ENCODE assay signal across 10 cellular contexts in the genomic region with DNA sequence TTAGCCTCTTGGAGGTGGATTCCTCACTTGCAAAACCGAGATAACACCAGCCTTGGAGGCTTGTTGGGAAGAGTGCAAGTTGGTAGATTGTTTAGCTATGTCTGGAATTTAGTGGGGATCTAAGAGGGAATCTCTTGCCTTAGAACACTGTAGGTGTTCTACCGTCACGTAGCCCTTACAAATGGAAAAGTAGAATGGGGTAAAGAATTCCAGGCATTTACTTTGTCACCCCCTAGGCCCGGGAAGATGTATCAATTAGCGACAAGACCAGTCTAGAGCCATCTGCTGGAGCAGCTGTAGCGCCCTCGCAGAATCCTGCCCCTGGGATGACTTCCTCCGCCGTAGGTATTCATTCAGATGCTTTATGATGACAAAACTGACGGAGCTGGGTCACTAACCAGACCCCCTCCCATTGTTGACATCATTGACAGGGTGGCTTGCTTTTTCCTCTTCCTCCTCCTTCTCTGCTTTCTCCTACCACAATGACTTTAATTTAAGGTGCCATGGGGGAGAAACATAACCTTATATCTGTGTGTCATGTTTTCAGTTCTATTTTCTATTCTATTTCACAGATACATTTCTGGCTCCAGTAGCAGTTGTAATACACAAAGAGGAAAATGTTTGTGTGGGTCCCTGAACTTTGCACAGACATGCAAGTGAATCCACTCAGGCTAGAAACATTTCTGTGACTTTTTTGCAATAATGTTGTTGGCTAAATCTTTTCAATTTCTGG.
"Had no signal": no experiment of that assay in that cellular context is flagged by ENCODE, and none has a peak within 500 bp of the region (broad histone marks: within the 10 kb centered on the region; RNA-seq: fewer than 3 reads in every experiment).

No MANE protein-coding gene starts in this region.

- H3K27me3 ChIP-seq: body of pancreas had no signal

- H3K27ac ChIP-seq: body of pancreas, left ventricle myocardium inferior had no signal

- FAIRE-seq: keratinocyte, TTC549 had no signal

- DNase-seq: activated CD4-positive, alpha-beta T cell treated with anti-CD3 and anti-CD28 coated beads, Interleukin-2, amount 10 ng/mL, durations not matched to agents 7 days and 5 days; activated CD4-positive, CD25-positive, alpha-beta regulatory T cell; activated naive CD4-positive, alpha-beta T cell treated with anti-CD3 and anti-CD28 coated beads, Interleukin-2, amount 10 ng/mL, durations not matched to agents 7 days and 5 days; body of pancreas; hypothalamus; left ventricle myocardium inferior; stimulated activated CD4-positive, alpha-beta T cell treated with anti-CD3 and anti-CD28 coated beads, Interleukin-4, amount 100 ng/mL, for 1 hour; T-helper 17 cell had no signal

- H3K4me3 ChIP-seq: body of pancreas, left ventricle myocardium inferior had no signal

- H3K36me3 ChIP-seq: left ventricle myocardium inferior had no signal

- ATAC-seq: body of pancreas, T-helper 17 cell had no signal

- H3K9me3 ChIP-seq: body of pancreas, left ventricle myocardium inferior had no signal

- H3K4me1 ChIP-seq: body of pancreas, left ventricle myocardium inferior had no signal
